ENCODE assay signal across 8 cellular contexts in the genomic region with DNA sequence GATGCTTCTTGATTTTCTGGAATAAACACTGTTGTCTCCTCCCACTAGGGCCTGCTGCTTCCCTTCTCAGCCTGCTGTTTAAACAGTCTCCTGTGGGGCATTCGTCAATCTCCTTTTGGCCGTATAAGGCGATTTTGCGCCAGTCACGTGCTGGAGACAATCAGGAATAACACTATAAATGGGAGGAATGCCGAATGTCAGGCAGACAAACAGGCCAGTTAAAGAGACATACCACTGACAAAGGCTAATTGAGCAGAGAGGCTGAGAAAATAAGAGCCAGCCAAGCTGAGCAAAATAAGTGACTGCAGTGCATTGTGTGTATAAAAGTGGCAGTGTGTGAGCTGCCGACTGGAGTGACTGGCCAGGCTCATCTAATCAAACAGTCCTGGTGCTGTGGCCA. TPM values are rescaled to one million over a fixed set of nuclear protein-coding genes. Genes with fewer than 3 reads are reported as not detected.
A peak's percentile ranks its signal among the peaks of the same experiment; 100 is the strongest.
DNase-seq lines count a peak whose midpoint lies in the region; ATAC-seq and TF ChIP-seq lines count a peak whose summit lies in the region.

No MANE protein-coding gene starts in this region.

- TF ChIP-seq POLR2A in IMR-90 (IDR thresholded peaks at IDR 0.05; ENCODE audit: low read depth, low read length): no peak

- H3K9me3 ChIP-seq in IMR-90 (ENCODE audit: control insufficient read depth, insufficient read depth, low read length) (no peaks in the 10 kb centered on the region), OCI-LY1 (ENCODE audit: low read length) (no peaks in the 10 kb centered on the region)

- no peak for TF ChIP-seq RAD21 in IMR-90 (IDR thresholded peaks at IDR 0.05; ENCODE audit: low read length)

- 18% methylated on average over 6 of the region's 7 CpGs; no CpG with 5 or more reads in 1 of the 2 experiments for WGBS in IMR-90 (ENCODE audit: extremely low coverage in 2 of 2, insufficient read length in 1 of 2), 2 experiments

- no peaks in the 10 kb centered on the region for H3K36me3 Mint-ChIP-seq in nephron (ENCODE audit: low read depth)

- ATAC-seq in IMR-90 (ENCODE audit: low read depth) (peak; percentile 58), GM19324 (IDR thresholded peaks at IDR 0.05; ENCODE audit: low FRiP score, unreplicated experiment) (no peak), GM18867 (IDR thresholded peaks at IDR 0.05; ENCODE audit: unreplicated experiment) (no peak), GM21381 (IDR thresholded peaks at IDR 0.05; ENCODE audit: unreplicated experiment) (no peak)

- no peaks in the 10 kb centered on the region for H3K9me2 ChIP-seq in OCI-LY1 (ENCODE audit: low read depth, low read length)

- peak overlapping the region; percentile 93 for H2BK20ac ChIP-seq in IMR-90 (ENCODE audit: low read depth, low read length)

- no TSS peak for BruUV-seq in IMR-90 (replicated peaks; lab: Mats Ljungman, UMichigan)

- peak overlapping the region; percentile 92 to 95 (median 95) for H3K27ac Mint-ChIP-seq in nephron

- no peaks in the 10 kb centered on the region for H3K79me2 ChIP-seq in OCI-LY1 (ENCODE audit: insufficient read depth, low read length)

- H2AFZ ChIP-seq in IMR-90 (replicated peaks; ENCODE audit: low read length, poor library complexity) (peak overlapping the region; percentile 82), OCI-LY1 (ENCODE audit: low read length) (no peak overlapping the region)

- peaks cover 0 to 12% of the 10 kb centered on the region in 2 experiments; a peak in 2 of 4 replicates for H3K79me1 ChIP-seq in IMR-90 (ENCODE audit: low read depth in 1 of 2, low read length in 2 of 2)

- H3K4me3 ChIP-seq in IMR-90 (ENCODE audit: insufficient read depth, low read depth, low read length) (no peak overlapping the region), OCI-LY1 (ENCODE audit: low read depth, low read length, poor library complexity, severe bottlenecking) (no peak overlapping the region), foreskin fibroblast (ENCODE audit: low read depth in 1 of 2, low read length in 2 of 2) (no peak overlapping the region)

- peak overlapping the region; percentile 87 for H2BK120ac ChIP-seq in IMR-90 (ENCODE audit: low read depth, low read length)

- dilution Hi-C loops in IMR-90 (cut with HindIII; ENCODE audit: low sequenced_read_pairs, unreplicated experiment): no loop called here

- H3K56ac ChIP-seq in IMR-90 (ENCODE audit: extremely low read depth, insufficient read depth, low read length): peak overlapping the region; percentile 54; the same call in 1 of the 2 replicates

- H3K36me3 ChIP-seq in IMR-90 (ENCODE audit: control insufficient read depth, insufficient read depth, low read length) (no peaks in the 10 kb centered on the region), OCI-LY1 (ENCODE audit: insufficient read depth, low read length) (no peaks in the 10 kb centered on the region)

- H3K27me3 ChIP-seq in IMR-90 (ENCODE audit: control insufficient read depth, insufficient read depth, low read length) (no peaks in the 10 kb centered on the region), OCI-LY1 (ENCODE audit: insufficient read depth, low read length) (no peaks in the 10 kb centered on the region)

- H3K4me1 ChIP-seq in IMR-90 (ENCODE audit: control insufficient read depth, insufficient read depth, low read length) (peaks cover 14% of the 10 kb centered on the region), OCI-LY1 (ENCODE audit: insufficient read depth, low read length, severe bottlenecking) (peaks cover 17% of the 10 kb centered on the region)

- peak overlapping the region; percentile 28; the same call in 1 of the 2 replicates for H4K5ac ChIP-seq in IMR-90 (ENCODE audit: low read depth, low read length)

- DNase-seq in IMR-90: peak; percentile 72
- peak; percentile 59 to 75 for DNase-seq in foreskin fibroblast
- DNase-seq in GF-D8 (lab: John Stamatoyannopoulos, UW): no peak

- H4K91ac ChIP-seq in IMR-90 (ENCODE audit: insufficient read depth, low read depth, low read length): peak overlapping the region; percentile 82

- H3K14ac ChIP-seq in IMR-90 (replicated peaks; ENCODE audit: low read depth, low read length): peak overlapping the region; percentile 86

- H3K4me3 Mint-ChIP-seq in nephron: peak overlapping the region; percentile 1 to 20 (median 12)

- TF ChIP-seq CTCF in IMR-90 (conservative IDR thresholded peaks at IDR 0.05; ENCODE audit: low read depth, low read length): no peak
- no peak for TF ChIP-seq CTCF in OCI-LY1 (IDR thresholded peaks at IDR 0.05; ENCODE audit: low read length)
- no peak for TF ChIP-seq CTCF in foreskin fibroblast (IDR thresholded peaks at IDR 0.05; ENCODE audit: low read depth, low read length)
- TF ChIP-seq CTCF in nephron (IDR thresholded peaks at IDR 0.05; ENCODE audit: unreplicated experiment in 3 of 3): no peak

- peak overlapping the region; percentile 97 for H3K4ac ChIP-seq in IMR-90 (ENCODE audit: low read depth, low read length)

- POLR2A ChIA-PET in IMR-90 (lab: Charles Lee; ENCODE audit: unreplicated experiment): interaction anchor here (1.2 kb wide), 1 partner anchor 9 kb away, joined by 9 read pairs; no protein-coding TSS in a partner anchor

- intact Hi-C loops in IMR-90 (cut with micrococcal nuclease): no loop called here

- H3K9me1 ChIP-seq in IMR-90 (ENCODE audit: insufficient read depth, low read length): peaks cover 10% of the 10 kb centered on the region

- H4K8ac ChIP-seq in IMR-90 (ENCODE audit: low read depth in 2 of 2, low read length in 2 of 2): peak overlapping the region in 1 of 2 experiments; percentile 85; a peak in 2 of 4 replicates

- CTCF ChIA-PET in IMR-90 (lab: Yijun Ruan, JAX): interaction anchor here (0.7 to 2.1 kb wide), 3 partner anchors 14 to 196 kb away, joined by 3 to 8 read pairs (median 5); no protein-coding TSS in a partner anchor

- peak overlapping the region; percentile 79 for H3K27ac ChIP-seq in IMR-90 (ENCODE audit: insufficient read depth, low read length)
- H3K27ac ChIP-seq in OCI-LY1 (ENCODE audit: low read depth, low read length, poor library complexity, severe bottlenecking): peak overlapping the region; percentile 47

- H3K4me2 ChIP-seq in IMR-90 (ENCODE audit: low read depth, low read length): no peak overlapping the region; the same call in none of the 2 replicates
- H3K4me2 ChIP-seq in OCI-LY1 (ENCODE audit: low read length): peak overlapping the region; percentile 44; the same call in 1 of the 2 replicates

- peak overlapping the region; percentile 92 for H3K23ac ChIP-seq in IMR-90 (ENCODE audit: low read depth, low read length)

- peak overlapping the region; percentile 71 for H2BK5ac ChIP-seq in IMR-90 (ENCODE audit: low read depth, low read length, poor library complexity, severe bottlenecking)

- 0 out of 2 replicates have a peak overlapping the region, but pooled peaks have one; percentile 36 for H3K9ac ChIP-seq in IMR-90 (ENCODE audit: low read depth, low read length)
- H3K9ac ChIP-seq in OCI-LY1 (ENCODE audit: low read length): peak overlapping the region; percentile 28; the same call in 1 of the 2 replicates

- H2BK15ac ChIP-seq in IMR-90 (ENCODE audit: low read depth, low read length): peak overlapping the region; percentile 94; the same call in 2 of the 3 replicates

- H3K18ac ChIP-seq in IMR-90 (ENCODE audit: low read depth, low read length): peak overlapping the region; percentile 54

- H3K27me3 Mint-ChIP-seq in nephron (ENCODE audit: low read depth): no peaks in the 10 kb centered on the region

- no peaks in the 10 kb centered on the region for H3K9me3 Mint-ChIP-seq in nephron

- peak overlapping the region; percentile 62 for H2AK5ac ChIP-seq in IMR-90 (ENCODE audit: low read depth, low read length)

- H3F3A ChIP-seq in OCI-LY1 (ENCODE audit: insufficient read depth, low read length): no peaks in the 10 kb centered on the region

- H3K4me1 Mint-ChIP-seq in nephron: peaks cover 15% of the 10 kb centered on the region

- in situ Hi-C loops in IMR-90 (cut with MboI; ENCODE audit: low sequenced_read_pairs): no loop called here

- no peaks in the 10 kb centered on the region for H4K20me1 ChIP-seq in IMR-90 (ENCODE audit: insufficient read depth, low read length)
- H4K20me1 ChIP-seq in OCI-LY1 (ENCODE audit: insufficient read depth, low read length): no peaks in the 10 kb centered on the region

- H2AK9ac ChIP-seq in IMR-90 (replicated peaks; ENCODE audit: low read depth, low read length, poor library complexity): peak overlapping the region; percentile 84

TF ChIP-seq in IMR-90, 13 proteins besides CTCF, POLR2A, EP300 and RAD21:
- peak; percentile 83 for TF ChIP-seq BHLHE40 (IDR thresholded peaks at IDR 0.05; ENCODE audit: low read depth, low read length)
- TF ChIP-seq, protein P1, sequence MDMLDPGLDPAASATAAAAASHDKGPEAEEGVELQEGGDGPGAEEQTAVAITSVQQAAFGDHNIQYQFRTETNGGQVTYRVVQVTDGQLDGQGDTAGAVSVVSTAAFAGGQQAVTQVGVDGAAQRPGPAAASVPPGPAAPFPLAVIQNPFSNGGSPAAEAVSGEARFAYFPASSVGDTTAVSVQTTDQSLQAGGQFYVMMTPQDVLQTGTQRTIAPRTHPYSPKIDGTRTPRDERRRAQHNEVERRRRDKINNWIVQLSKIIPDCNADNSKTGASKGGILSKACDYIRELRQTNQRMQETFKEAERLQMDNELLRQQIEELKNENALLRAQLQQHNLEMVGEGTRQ (IDR thresholded peaks at IDR 0.05; ENCODE audit: low read depth, low read length): peak; percentile 87
- no peak for TF ChIP-seq RCOR1 (IDR thresholded peaks at IDR 0.05; ENCODE audit: insufficient replicate concordance, low read length)
- TF ChIP-seq MAFK (IDR thresholded peaks at IDR 0.05; ENCODE audit: low read depth, low read length): no peak
TF ChIP-seq in IMR-90: peak in this region for 2.

RNA-seq across cellular contexts. Expression of a gene that starts 23.3 kb away (rescaled TPM):
- total RNA-seq in IMR-90 (2012; rRNA removed): 3.9 and 5.0 TPM in 2 replicates
- polyA plus RNA-seq in IMR-90 (2012; rRNA removed): 6.1 and 7.8 TPM in 2 replicates
- polyA plus RNA-seq in IMR-90 (2012; cell fraction: cytosol; rRNA removed): 2.2 and 9.5 TPM in 2 replicates
- 6.2 and 11.8 TPM in 2 replicates for polyA plus RNA-seq in IMR-90 (2012; cell fraction: nucleus; rRNA removed; ENCODE audit: low replicate concordance)

RNA-seq across cellular contexts. Expression of a gene that starts 23.4 kb away (rescaled TPM):
- total RNA-seq in IMR-90 (2012; rRNA removed): 3.8 and 5.0 TPM in 2 replicates
- 2.8 and 3.1 TPM in 2 replicates for polyA plus RNA-seq in IMR-90 (2012; rRNA removed)
- 1.5 and 2.3 TPM in 2 replicates for polyA plus RNA-seq in IMR-90 (2012; cell fraction: cytosol; rRNA removed)
- polyA plus RNA-seq in IMR-90 (2012; cell fraction: nucleus; rRNA removed; ENCODE audit: low replicate concordance): 0.87 and 2.4 TPM in 2 replicates
